Comparison of ENCODE assay signal across 1 cellular context in the genomic region with DNA sequence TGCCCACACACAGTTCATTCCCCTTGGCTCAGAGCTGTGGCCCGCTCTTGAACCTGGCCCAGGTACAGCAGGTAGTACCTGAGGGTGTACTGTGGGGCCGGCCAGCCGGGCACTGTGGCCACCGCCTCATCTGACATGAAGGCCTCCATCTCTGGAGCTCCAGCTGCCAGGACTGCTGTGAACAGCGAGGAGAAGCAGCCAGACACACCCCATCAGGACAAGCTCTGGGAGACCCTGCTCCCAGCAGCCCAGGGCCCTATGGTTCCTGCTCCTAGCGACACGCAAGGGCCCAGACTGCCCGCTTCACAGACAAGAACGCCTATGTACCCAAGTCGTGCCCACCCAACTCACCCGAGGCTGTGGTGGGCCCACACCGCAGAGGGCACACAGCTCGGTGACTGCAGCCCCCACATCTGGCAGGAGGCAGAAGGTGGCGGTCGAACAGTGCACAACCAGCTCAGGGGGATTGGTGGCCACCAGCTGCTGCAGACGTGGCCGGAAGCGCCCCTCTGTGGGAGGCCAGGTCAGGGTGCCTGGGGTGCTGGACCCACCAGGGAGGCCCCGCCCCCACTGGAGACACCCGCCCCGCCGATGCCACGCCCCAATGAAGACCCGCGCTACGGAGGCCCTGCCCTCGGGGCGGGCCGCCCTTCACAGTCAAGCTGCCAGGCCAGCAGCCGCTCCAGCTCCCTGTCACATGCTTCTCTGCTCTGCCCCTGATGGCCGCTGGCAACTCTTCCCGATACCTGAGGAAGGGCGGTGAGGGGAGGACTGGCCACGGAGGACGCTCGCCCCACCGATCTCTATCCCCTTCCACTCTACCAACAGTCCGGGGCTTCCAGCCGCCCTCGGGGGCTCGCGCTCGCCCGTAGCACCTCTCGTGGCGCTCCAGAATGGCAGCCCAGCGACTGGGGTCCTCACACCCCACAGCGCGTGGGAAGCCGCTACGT.
TF ChIP-seq lines count a peak whose summit lies in the region.

No MANE protein-coding gene starts in this region.

TF ChIP-seq in HepG2, 621 proteins besides CTCF, POLR2A, EP300 and RAD21 (continued from another document and continues in another):
- no peak for TF ChIP-seq ZHX2 (IDR thresholded peaks at IDR 0.05; ENCODE audit: low read depth)
- no peak for TF ChIP-seq ZHX2 (CRISPR knock-in tag; IDR thresholded peaks at IDR 0.05; ENCODE audit: borderline replicate concordance)
- TF ChIP-seq ZNF354B (CRISPR knock-in tag; IDR thresholded peaks at IDR 0.05): no peak
- peak; percentile 45; the same call in 1 of the 2 replicates for TF ChIP-seq ZNF33B (CRISPR knock-in tag; IDR thresholded peaks at IDR 0.05)
- TF ChIP-seq ARHGAP35 (CRISPR knock-in tag; IDR thresholded peaks at IDR 0.05; ENCODE audit: borderline replicate concordance): no peak
- TF ChIP-seq ZNF446 (CRISPR knock-in tag; IDR thresholded peaks at IDR 0.05): no peak
- TF ChIP-seq ZNF318 (CRISPR knock-in tag; IDR thresholded peaks at IDR 0.05): no peak
- TF ChIP-seq TOPORS (CRISPR knock-in tag; IDR thresholded peaks at IDR 0.05): no peak
- TF ChIP-seq ZNF225 (CRISPR knock-in tag; IDR thresholded peaks at IDR 0.05): no peak
- no peak for TF ChIP-seq TAF15 (IDR thresholded peaks at IDR 0.05; ENCODE audit: low read depth, low read length, poor library complexity, severe bottlenecking)
- TF ChIP-seq HNF4A (CRISPR knock-in tag; IDR thresholded peaks at IDR 0.05): no peak
- peak; percentile 77; the same call in 1 of the 2 replicates for TF ChIP-seq KLF9 (CRISPR knock-in tag; IDR thresholded peaks at IDR 0.05; ENCODE audit: low read depth)
- no peak for TF ChIP-seq FOSL1 (CRISPR knock-in tag; IDR thresholded peaks at IDR 0.05; ENCODE audit: borderline replicate concordance)
- TF ChIP-seq HDAC6 (IDR thresholded peaks at IDR 0.05; ENCODE audit: low read depth, low read length): no peak
- TF ChIP-seq, protein P1, sequence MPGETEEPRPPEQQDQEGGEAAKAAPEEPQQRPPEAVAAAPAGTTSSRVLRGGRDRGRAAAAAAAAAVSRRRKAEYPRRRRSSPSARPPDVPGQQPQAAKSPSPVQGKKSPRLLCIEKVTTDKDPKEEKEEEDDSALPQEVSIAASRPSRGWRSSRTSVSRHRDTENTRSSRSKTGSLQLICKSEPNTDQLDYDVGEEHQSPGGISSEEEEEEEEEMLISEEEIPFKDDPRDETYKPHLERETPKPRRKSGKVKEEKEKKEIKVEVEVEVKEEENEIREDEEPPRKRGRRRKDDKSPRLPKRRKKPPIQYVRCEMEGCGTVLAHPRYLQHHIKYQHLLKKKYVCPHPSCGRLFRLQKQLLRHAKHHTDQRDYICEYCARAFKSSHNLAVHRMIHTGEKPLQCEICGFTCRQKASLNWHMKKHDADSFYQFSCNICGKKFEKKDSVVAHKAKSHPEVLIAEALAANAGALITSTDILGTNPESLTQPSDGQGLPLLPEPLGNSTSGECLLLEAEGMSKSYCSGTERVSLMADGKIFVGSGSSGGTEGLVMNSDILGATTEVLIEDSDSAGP (CRISPR knock-in tag; IDR thresholded peaks at IDR 0.05; ENCODE audit: borderline replicate concordance): peak; percentile 77
- no peak for TF ChIP-seq ZBTB33 (CRISPR knock-in tag; IDR thresholded peaks at IDR 0.05)
- TF ChIP-seq, protein P2, sequence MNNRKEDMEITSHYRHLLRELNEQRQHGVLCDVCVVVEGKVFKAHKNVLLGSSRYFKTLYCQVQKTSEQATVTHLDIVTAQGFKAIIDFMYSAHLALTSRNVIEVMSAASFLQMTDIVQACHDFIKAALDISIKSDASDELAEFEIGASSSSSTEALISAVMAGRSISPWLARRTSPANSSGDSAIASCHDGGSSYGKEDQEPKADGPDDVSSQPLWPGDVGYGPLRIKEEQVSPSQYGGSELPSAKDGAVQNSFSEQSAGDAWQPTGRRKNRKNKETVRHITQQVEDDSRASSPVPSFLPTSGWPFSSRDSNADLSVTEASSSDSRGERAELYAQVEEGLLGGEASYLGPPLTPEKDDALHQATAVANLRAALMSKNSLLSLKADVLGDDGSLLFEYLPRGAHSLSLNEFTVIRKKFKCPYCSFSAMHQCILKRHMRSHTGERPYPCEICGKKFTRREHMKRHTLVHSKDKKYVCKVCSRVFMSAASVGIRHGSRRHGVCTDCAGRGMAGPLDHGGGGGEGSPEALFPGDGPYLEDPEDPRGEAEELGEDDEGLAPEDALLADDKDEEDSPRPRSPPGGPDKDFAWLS (CRISPR knock-in tag; IDR thresholded peaks at IDR 0.05; ENCODE audit: borderline replicate concordance): peak; percentile 55; the same call in 1 of the 2 replicates
- TF ChIP-seq TP53 (CRISPR knock-in tag; conservative IDR thresholded peaks at IDR 0.05): no peak
- no peak for TF ChIP-seq HMGA1 (CRISPR knock-in tag; conservative IDR thresholded peaks at IDR 0.05)
- TF ChIP-seq JARID2 (CRISPR knock-in tag; IDR thresholded peaks at IDR 0.05; ENCODE audit: insufficient replicate concordance): peak; percentile 42
- no peak for TF ChIP-seq RFXAP (CRISPR knock-in tag; IDR thresholded peaks at IDR 0.05; ENCODE audit: borderline replicate concordance)
- TF ChIP-seq ZNF34 (CRISPR knock-in tag; IDR thresholded peaks at IDR 0.05; ENCODE audit: borderline replicate concordance): no peak
- TF ChIP-seq, protein P3, sequence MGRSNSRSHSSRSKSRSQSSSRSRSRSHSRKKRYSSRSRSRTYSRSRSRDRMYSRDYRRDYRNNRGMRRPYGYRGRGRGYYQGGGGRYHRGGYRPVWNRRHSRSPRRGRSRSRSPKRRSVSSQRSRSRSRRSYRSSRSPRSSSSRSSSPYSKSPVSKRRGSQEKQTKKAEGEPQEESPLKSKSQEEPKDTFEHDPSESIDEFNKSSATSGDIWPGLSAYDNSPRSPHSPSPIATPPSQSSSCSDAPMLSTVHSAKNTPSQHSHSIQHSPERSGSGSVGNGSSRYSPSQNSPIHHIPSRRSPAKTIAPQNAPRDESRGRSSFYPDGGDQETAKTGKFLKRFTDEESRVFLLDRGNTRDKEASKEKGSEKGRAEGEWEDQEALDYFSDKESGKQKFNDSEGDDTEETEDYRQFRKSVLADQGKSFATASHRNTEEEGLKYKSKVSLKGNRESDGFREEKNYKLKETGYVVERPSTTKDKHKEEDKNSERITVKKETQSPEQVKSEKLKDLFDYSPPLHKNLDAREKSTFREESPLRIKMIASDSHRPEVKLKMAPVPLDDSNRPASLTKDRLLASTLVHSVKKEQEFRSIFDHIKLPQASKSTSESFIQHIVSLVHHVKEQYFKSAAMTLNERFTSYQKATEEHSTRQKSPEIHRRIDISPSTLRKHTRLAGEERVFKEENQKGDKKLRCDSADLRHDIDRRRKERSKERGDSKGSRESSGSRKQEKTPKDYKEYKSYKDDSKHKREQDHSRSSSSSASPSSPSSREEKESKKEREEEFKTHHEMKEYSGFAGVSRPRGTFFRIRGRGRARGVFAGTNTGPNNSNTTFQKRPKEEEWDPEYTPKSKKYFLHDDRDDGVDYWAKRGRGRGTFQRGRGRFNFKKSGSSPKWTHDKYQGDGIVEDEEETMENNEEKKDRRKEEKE (IDR thresholded peaks at IDR 0.05): no peak
- TF ChIP-seq JUND (CRISPR knock-in tag; IDR thresholded peaks at IDR 0.05): no peak
- no peak for TF ChIP-seq SMC3 (IDR thresholded peaks at IDR 0.05; ENCODE audit: low read length)
- no peak for TF ChIP-seq PCBP2 (optimal IDR thresholded peaks at IDR 0.05; ENCODE audit: low read depth, low read length, poor library complexity, severe bottlenecking)
- no peak for TF ChIP-seq TSC22D2 (CRISPR knock-in tag; IDR thresholded peaks at IDR 0.05; ENCODE audit: borderline replicate concordance)
- no peak for TF ChIP-seq ISX (CRISPR knock-in tag; conservative IDR thresholded peaks at IDR 0.05)
- TF ChIP-seq AHR (CRISPR knock-in tag; IDR thresholded peaks at IDR 0.05): no peak
- TF ChIP-seq ZSCAN21 (CRISPR knock-in tag; IDR thresholded peaks at IDR 0.05; ENCODE audit: borderline replicate concordance): no peak
